In the genomic region with DNA sequence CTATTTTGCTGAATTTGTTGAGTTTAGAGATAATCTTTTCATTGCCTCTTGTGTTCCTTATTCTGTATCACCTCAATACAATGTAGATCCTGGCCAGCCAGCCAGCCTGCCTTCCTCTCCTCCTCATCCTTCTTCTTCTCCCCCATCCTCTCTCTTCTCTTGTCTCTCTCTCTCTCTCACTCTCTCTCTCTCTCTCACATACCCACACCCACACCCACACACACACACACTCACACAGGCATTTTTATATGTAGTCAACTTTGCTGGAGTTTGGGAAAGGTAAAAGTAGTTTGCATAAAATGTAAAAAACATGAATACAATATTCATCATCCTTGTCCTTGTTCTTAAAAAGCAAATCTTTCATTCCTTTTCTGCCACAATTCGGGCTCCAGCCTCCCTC, we compare ENCODE assay signal across 1 cellular context.
TF ChIP-seq lines count a peak whose summit lies in the region.

No MANE protein-coding gene starts in this region.

TF ChIP-seq in GM12878, 131 proteins besides CTCF, POLR2A, EP300 and RAD21 (continued from another document):
- TF ChIP-seq, protein P1, sequence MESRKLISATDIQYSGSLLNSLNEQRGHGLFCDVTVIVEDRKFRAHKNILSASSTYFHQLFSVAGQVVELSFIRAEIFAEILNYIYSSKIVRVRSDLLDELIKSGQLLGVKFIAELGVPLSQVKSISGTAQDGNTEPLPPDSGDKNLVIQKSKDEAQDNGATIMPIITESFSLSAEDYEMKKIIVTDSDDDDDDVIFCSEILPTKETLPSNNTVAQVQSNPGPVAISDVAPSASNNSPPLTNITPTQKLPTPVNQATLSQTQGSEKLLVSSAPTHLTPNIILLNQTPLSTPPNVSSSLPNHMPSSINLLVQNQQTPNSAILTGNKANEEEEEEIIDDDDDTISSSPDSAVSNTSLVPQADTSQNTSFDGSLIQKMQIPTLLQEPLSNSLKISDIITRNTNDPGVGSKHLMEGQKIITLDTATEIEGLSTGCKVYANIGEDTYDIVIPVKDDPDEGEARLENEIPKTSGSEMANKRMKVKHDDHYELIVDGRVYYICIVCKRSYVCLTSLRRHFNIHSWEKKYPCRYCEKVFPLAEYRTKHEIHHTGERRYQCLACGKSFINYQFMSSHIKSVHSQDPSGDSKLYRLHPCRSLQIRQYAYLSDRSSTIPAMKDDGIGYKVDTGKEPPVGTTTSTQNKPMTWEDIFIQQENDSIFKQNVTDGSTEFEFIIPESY (IDR thresholded peaks at IDR 0.05) = no peak
- TF ChIP-seq, protein P2, sequence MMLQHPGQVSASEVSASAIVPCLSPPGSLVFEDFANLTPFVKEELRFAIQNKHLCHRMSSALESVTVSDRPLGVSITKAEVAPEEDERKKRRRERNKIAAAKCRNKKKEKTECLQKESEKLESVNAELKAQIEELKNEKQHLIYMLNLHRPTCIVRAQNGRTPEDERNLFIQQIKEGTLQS (IDR thresholded peaks at IDR 0.05; ENCODE audit: borderline replicate concordance, extremely low read depth, low read depth, low read length) = no peak
- no peak for TF ChIP-seq BRCA1 (IDR thresholded peaks at IDR 0.05; ENCODE audit: low read depth, low read length)
- TF ChIP-seq ZZZ3 (IDR thresholded peaks at IDR 0.05; ENCODE audit: control insufficient read depth, insufficient read length, low read depth) = no peak
- TF ChIP-seq ZNF384 (IDR thresholded peaks at IDR 0.05; ENCODE audit: borderline replicate concordance, low read depth, low read length) = no peak
- TF ChIP-seq TBL1XR1 (IDR thresholded peaks at IDR 0.05; ENCODE audit: low read depth, low read length) = no peak
- no peak for TF ChIP-seq STAT1 (conservative IDR thresholded peaks at IDR 0.05)
- TF ChIP-seq SMAD5 (IDR thresholded peaks at IDR 0.05; ENCODE audit: low read depth) = no peak
- no peak for TF ChIP-seq YY1 (IDR thresholded peaks at IDR 0.05; ENCODE audit: low read depth, low read length)
- TF ChIP-seq, protein P3, sequence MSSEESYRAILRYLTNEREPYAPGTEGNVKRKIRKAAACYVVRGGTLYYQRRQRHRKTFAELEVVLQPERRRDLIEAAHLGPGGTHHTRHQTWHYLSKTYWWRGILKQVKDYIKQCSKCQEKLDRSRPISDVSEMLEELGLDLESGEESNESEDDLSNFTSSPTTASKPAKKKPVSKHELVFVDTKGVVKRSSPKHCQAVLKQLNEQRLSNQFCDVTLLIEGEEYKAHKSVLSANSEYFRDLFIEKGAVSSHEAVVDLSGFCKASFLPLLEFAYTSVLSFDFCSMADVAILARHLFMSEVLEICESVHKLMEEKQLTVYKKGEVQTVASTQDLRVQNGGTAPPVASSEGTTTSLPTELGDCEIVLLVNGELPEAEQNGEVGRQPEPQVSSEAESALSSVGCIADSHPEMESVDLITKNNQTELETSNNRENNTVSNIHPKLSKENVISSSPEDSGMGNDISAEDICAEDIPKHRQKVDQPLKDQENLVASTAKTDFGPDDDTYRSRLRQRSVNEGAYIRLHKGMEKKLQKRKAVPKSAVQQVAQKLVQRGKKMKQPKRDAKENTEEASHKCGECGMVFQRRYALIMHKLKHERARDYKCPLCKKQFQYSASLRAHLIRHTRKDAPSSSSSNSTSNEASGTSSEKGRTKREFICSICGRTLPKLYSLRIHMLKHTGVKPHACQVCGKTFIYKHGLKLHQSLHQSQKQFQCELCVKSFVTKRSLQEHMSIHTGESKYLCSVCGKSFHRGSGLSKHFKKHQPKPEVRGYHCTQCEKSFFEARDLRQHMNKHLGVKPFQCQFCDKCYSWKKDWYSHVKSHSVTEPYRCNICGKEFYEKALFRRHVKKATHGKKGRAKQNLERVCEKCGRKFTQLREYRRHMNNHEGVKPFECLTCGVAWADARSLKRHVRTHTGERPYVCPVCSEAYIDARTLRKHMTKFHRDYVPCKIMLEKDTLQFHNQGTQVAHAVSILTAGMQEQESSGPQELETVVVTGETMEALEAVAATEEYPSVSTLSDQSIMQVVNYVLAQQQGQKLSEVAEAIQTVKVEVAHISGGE (CRISPR knock-in tag; IDR thresholded peaks at IDR 0.05) = no peak
- no peak for TF ChIP-seq KLF5 (IDR thresholded peaks at IDR 0.05; ENCODE audit: partially characterized antibody)
- TF ChIP-seq, protein P4, sequence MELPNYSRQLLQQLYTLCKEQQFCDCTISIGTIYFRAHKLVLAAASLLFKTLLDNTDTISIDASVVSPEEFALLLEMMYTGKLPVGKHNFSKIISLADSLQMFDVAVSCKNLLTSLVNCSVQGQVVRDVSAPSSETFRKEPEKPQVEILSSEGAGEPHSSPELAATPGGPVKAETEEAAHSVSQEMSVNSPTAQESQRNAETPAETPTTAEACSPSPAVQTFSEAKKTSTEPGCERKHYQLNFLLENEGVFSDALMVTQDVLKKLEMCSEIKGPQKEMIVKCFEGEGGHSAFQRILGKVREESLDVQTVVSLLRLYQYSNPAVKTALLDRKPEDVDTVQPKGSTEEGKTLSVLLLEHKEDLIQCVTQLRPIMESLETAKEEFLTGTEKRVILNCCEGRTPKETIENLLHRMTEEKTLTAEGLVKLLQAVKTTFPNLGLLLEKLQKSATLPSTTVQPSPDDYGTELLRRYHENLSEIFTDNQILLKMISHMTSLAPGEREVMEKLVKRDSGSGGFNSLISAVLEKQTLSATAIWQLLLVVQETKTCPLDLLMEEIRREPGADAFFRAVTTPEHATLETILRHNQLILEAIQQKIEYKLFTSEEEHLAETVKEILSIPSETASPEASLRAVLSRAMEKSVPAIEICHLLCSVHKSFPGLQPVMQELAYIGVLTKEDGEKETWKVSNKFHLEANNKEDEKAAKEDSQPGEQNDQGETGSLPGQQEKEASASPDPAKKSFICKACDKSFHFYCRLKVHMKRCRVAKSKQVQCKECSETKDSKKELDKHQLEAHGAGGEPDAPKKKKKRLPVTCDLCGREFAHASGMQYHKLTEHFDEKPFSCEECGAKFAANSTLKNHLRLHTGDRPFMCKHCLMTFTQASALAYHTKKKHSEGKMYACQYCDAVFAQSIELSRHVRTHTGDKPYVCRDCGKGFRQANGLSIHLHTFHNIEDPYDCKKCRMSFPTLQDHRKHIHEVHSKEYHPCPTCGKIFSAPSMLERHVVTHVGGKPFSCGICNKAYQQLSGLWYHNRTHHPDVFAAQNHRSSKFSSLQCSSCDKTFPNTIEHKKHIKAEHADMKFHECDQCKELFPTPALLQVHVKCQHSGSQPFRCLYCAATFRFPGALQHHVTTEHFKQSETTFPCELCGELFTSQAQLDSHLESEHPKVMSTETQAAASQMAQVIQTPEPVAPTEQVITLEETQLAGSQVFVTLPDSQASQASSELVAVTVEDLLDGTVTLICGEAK (IDR thresholded peaks at IDR 0.05; ENCODE audit: borderline replicate concordance) = no peak
- no peak for TF ChIP-seq MEF2B (IDR thresholded peaks at IDR 0.05; ENCODE audit: partially characterized antibody, poor library complexity, severe bottlenecking)
- no peak for TF ChIP-seq ZNF24 (IDR thresholded peaks at IDR 0.05)
- TF ChIP-seq, protein P5, sequence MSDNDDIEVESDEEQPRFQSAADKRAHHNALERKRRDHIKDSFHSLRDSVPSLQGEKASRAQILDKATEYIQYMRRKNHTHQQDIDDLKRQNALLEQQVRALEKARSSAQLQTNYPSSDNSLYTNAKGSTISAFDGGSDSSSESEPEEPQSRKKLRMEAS (IDR thresholded peaks at IDR 0.05; ENCODE audit: low read depth, low read length) = no peak
- TF ChIP-seq, protein P6, sequence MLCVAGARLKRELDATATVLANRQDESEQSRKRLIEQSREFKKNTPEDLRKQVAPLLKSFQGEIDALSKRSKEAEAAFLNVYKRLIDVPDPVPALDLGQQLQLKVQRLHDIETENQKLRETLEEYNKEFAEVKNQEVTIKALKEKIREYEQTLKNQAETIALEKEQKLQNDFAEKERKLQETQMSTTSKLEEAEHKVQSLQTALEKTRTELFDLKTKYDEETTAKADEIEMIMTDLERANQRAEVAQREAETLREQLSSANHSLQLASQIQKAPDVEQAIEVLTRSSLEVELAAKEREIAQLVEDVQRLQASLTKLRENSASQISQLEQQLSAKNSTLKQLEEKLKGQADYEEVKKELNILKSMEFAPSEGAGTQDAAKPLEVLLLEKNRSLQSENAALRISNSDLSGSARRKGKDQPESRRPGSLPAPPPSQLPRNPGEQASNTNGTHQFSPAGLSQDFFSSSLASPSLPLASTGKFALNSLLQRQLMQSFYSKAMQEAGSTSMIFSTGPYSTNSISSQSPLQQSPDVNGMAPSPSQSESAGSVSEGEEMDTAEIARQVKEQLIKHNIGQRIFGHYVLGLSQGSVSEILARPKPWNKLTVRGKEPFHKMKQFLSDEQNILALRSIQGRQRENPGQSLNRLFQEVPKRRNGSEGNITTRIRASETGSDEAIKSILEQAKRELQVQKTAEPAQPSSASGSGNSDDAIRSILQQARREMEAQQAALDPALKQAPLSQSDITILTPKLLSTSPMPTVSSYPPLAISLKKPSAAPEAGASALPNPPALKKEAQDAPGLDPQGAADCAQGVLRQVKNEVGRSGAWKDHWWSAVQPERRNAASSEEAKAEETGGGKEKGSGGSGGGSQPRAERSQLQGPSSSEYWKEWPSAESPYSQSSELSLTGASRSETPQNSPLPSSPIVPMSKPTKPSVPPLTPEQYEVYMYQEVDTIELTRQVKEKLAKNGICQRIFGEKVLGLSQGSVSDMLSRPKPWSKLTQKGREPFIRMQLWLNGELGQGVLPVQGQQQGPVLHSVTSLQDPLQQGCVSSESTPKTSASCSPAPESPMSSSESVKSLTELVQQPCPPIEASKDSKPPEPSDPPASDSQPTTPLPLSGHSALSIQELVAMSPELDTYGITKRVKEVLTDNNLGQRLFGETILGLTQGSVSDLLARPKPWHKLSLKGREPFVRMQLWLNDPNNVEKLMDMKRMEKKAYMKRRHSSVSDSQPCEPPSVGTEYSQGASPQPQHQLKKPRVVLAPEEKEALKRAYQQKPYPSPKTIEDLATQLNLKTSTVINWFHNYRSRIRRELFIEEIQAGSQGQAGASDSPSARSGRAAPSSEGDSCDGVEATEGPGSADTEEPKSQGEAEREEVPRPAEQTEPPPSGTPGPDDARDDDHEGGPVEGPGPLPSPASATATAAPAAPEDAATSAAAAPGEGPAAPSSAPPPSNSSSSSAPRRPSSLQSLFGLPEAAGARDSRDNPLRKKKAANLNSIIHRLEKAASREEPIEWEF (IDR thresholded peaks at IDR 0.05; ENCODE audit: insufficient replicate concordance, low read depth, low read length) = no peak
